1 cellular context compared by ENCODE assay signal in the genomic region with DNA sequence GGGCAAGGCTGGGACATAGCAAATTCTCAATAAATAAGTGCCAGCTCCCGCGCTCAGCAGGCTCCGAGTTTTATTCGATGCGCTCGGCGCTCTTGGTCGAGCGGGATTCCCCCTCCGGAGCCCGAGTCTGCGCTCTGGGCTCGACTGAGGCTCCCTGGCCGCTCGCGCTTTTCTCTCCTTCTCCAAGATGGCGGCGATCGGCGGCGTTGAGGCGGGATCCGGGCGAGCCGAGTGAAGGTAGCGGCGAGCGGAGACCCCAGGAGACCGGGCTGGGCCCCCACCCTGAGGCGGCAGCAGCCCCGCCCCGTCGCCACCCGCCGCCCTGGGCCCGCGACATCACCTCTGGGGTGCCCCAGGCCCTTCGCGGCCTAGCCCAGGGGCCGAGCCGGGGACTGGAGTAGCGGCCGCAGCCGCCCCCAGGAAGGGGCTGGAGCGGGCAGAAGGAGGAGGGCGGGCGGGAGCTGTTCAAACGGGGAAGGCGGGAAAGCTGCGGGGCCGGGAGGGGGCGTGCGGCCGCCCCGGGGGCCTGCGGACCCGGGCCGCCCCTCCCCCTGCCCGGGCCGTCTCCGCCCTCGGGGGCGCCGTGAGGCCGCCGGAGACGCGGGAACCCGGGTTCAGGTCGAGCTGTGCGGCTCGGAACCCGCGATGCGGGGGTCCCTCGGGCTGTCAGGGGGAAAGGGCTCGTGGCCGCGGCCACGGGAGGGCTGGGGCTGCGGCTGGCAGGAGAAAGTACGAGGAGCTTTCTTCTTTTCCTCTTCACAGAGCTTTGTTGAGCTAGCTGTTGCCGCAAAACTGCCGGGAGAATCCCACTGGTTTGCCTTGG.
A peak's percentile ranks its signal among the peaks of the same experiment; 100 is the strongest.
TF ChIP-seq lines count a peak whose summit lies in the region.

A gene with protein sequence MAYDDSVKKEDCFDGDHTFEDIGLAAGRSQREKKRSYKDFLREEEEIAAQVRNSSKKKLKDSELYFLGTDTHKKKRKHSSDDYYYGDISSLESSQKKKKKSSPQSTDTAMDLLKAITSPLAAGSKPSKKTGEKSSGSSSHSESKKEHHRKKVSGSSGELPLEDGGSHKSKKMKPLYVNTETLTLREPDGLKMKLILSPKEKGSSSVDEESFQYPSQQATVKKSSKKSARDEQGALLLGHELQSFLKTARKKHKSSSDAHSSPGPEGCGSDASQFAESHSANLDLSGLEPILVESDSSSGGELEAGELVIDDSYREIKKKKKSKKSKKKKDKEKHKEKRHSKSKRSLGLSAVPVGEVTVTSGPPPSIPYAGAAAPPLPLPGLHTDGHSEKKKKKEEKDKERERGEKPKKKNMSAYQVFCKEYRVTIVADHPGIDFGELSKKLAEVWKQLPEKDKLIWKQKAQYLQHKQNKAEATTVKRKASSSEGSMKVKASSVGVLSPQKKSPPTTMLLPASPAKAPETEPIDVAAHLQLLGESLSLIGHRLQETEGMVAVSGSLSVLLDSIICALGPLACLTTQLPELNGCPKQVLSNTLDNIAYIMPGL (plus strand): TSS at position 173 of the 823 bp plus-strand sequence. CDS start 4,898 bp downstream, outside the sequence.

TF ChIP-seq in K562, 482 proteins besides CTCF, POLR2A, EP300 and RAD21 (continued from another document):
- TF ChIP-seq, protein P1, sequence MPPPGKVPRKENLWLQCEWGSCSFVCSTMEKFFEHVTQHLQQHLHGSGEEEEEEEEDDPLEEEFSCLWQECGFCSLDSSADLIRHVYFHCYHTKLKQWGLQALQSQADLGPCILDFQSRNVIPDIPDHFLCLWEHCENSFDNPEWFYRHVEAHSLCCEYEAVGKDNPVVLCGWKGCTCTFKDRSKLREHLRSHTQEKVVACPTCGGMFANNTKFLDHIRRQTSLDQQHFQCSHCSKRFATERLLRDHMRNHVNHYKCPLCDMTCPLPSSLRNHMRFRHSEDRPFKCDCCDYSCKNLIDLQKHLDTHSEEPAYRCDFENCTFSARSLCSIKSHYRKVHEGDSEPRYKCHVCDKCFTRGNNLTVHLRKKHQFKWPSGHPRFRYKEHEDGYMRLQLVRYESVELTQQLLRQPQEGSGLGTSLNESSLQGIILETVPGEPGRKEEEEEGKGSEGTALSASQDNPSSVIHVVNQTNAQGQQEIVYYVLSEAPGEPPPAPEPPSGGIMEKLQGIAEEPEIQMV (tag; conservative IDR thresholded peaks at IDR 0.05; ENCODE audit: low read depth), result no peak
- peak in 1 of 2 experiments; percentile 64; a peak in 1 of 4 replicates for TF ChIP-seq FOXK2 (conservative IDR thresholded peaks at IDR 0.05 in 1 of 2, IDR thresholded peaks at IDR 0.05 in 1 of 2; ENCODE audit: low read depth in 2 of 2)
- TF ChIP-seq SIN3A (IDR thresholded peaks at IDR 0.05; ENCODE audit: borderline replicate concordance in 2 of 2, control insufficient read depth in 1 of 2, low read depth in 2 of 2, low read length in 2 of 2), result peak; percentile 74 to 79; a peak in 2 of 4 replicates
- TF ChIP-seq GTF2F1 (IDR thresholded peaks at IDR 0.05; ENCODE audit: low read depth, low read length), result no peak
- TF ChIP-seq RFX5 (IDR thresholded peaks at IDR 0.05; ENCODE audit: low read depth, low read length), result no peak
- TF ChIP-seq TAF1 (IDR thresholded peaks at IDR 0.05; ENCODE audit: control insufficient read depth, extremely low read depth, insufficient read depth, low read length, severe bottlenecking), result peak; percentile 88
- peak; percentile 90 for TF ChIP-seq CHD1 (IDR thresholded peaks at IDR 0.05; ENCODE audit: low read length)
- 0 out of 2 replicates have a peak, but pooled peaks have one; percentile 38 for TF ChIP-seq RNF2 (IDR thresholded peaks at IDR 0.05)
- TF ChIP-seq PHF20 (IDR thresholded peaks at IDR 0.05; ENCODE audit: partially characterized antibody), result peak; percentile 79
- TF ChIP-seq, protein P2, sequence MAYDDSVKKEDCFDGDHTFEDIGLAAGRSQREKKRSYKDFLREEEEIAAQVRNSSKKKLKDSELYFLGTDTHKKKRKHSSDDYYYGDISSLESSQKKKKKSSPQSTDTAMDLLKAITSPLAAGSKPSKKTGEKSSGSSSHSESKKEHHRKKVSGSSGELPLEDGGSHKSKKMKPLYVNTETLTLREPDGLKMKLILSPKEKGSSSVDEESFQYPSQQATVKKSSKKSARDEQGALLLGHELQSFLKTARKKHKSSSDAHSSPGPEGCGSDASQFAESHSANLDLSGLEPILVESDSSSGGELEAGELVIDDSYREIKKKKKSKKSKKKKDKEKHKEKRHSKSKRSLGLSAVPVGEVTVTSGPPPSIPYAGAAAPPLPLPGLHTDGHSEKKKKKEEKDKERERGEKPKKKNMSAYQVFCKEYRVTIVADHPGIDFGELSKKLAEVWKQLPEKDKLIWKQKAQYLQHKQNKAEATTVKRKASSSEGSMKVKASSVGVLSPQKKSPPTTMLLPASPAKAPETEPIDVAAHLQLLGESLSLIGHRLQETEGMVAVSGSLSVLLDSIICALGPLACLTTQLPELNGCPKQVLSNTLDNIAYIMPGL (CRISPR knock-in tag; IDR thresholded peaks at IDR 0.05), result peak; percentile 92
- peak in 1 of 2 experiments; percentile 66; a peak in 1 of 4 replicates for TF ChIP-seq RCOR1 (IDR thresholded peaks at IDR 0.05; ENCODE audit: borderline replicate concordance in 1 of 2, low read depth in 2 of 2, low read length in 2 of 2)
- TF ChIP-seq RB1 (IDR thresholded peaks at IDR 0.05; ENCODE audit: low read depth), result peak; percentile 72
- TF ChIP-seq NR2C2 (CRISPR knock-in tag; IDR thresholded peaks at IDR 0.05), result no peak
- TF ChIP-seq NR2C2 (tag; IDR thresholded peaks at IDR 0.05), result peak; percentile 18; the same call in 1 of the 2 replicates
- peak; percentile 75 for TF ChIP-seq HCFC1 (IDR thresholded peaks at IDR 0.05; ENCODE audit: low read depth, low read length)
- TF ChIP-seq ZNF124 (CRISPR knock-in tag; IDR thresholded peaks at IDR 0.05), result no peak
- TF ChIP-seq CCNT2 (IDR thresholded peaks at IDR 0.05; ENCODE audit: borderline replicate concordance, extremely low read depth, insufficient read length, low read depth, low read length), result peak; percentile 35
- TF ChIP-seq RBBP5 (IDR thresholded peaks at IDR 0.05; ENCODE audit: borderline replicate concordance, insufficient read depth, low read length, poor library complexity, severe bottlenecking), result peak; percentile 84
- no peak for TF ChIP-seq HSF4 (CRISPR knock-in tag; IDR thresholded peaks at IDR 0.05; ENCODE audit: borderline replicate concordance)
